ENCODE assay signal across 7 cellular contexts in genomic region chr13:114103801-114104625, GRCh38. TPM values are rescaled to one million over a fixed set of nuclear protein-coding genes. Genes with fewer than 3 reads are reported as not detected.
A peak's percentile ranks its signal among the peaks of the same experiment; 100 is the strongest.
DNase-seq lines count a peak whose midpoint lies in the region; ATAC-seq and TF ChIP-seq lines count a peak whose summit lies in the region.
"Not testable (repeated sequence)": the region's sequence is repeated elsewhere in the genome, so short reads cannot be mapped to it uniquely, and the experiment has no call there.

No MANE protein-coding gene starts in this region.

- 85% methylated on average over 38 of the region's 61 CpGs for WGBS in right lobe of liver (ENCODE audit: insufficient coverage, low coverage, low lambda C conversion rate, missing lambda C conversion rate)
- WGBS in neuronal stem cell (ENCODE audit: extremely low coverage in 2 of 2, insufficient read length in 2 of 2, insufficient replicate concordance in 1 of 2), 2 donors: no CpG with 5 or more reads among the region's 61 CpGs

- H3K18ac ChIP-seq in neuronal stem cell (ENCODE audit: low read length): peak overlapping the region; percentile 64

- not testable (repeated sequence) for H3K4me3 Mint-ChIP-seq in CD8-positive, alpha-beta T cell; activated T-helper 17 cell treated with anti-CD3 and anti-CD28 coated beads, Interleukin-2, amount 50 U/mL, for 72 hours; chondrocyte (ENCODE audit: unreplicated experiment); stimulated activated memory B cell treated with anti-CD40 and anti-IgM and Interleukin-4, amounts not matched to agents 10 μg/mL and 1 μg/mL and 100 μg/mL, for 72 hours

- peaks cover 50% of the 10 kb centered on the region for H3K36me3 Mint-ChIP-seq in CD8-positive, alpha-beta T cell
- H3K36me3 Mint-ChIP-seq in activated T-helper 17 cell treated with anti-CD3 and anti-CD28 coated beads, Interleukin-2, amount 50 U/mL, for 72 hours (ENCODE audit: low read depth); chondrocyte (ENCODE audit: low read depth); stimulated activated memory B cell treated with anti-CD40 and anti-IgM and Interleukin-4, amounts not matched to agents 10 μg/mL and 1 μg/mL and 100 μg/mL, for 72 hours: not testable (repeated sequence)

- H3K4ac ChIP-seq in neuronal stem cell (ENCODE audit: low read length): not testable (repeated sequence)

- not testable (repeated sequence) for H3K27ac ChIP-seq in CD8-positive, alpha-beta T cell (ENCODE audit: low read depth, low read length); right lobe of liver; neuronal stem cell (replicated peaks; ENCODE audit: low read length)

- peak overlapping the region; percentile 98 for H2AK5ac ChIP-seq in neuronal stem cell (ENCODE audit: low read depth, low read length)

- not testable (repeated sequence) for H2BK120ac ChIP-seq in neuronal stem cell (ENCODE audit: low read depth, low read length)

- CTCF ChIA-PET in CD8-positive, alpha-beta T cell (lab: Charles Lee): not testable (repeated sequence)

- H3K36me3 ChIP-seq in CD8-positive, alpha-beta T cell (ENCODE audit: insufficient read depth, low read length): peaks cover 33% of the 10 kb centered on the region
- not testable (repeated sequence) for H3K36me3 ChIP-seq in right lobe of liver
- H3K36me3 ChIP-seq in neuronal stem cell (replicated peaks in 1 of 2; ENCODE audit: control insufficient read depth in 2 of 2, insufficient read depth in 2 of 2, low read length in 2 of 2): peaks cover 2 to 12% of the 10 kb centered on the region in 2 donors

- not testable (repeated sequence) for H3K23ac ChIP-seq in neuronal stem cell (ENCODE audit: low read depth, low read length, poor library complexity)

- not testable (repeated sequence) for H3K4me2 ChIP-seq in neuronal stem cell (ENCODE audit: insufficient read depth, low read length, poor library complexity, severe bottlenecking)

- DNase-seq in CD8-positive, alpha-beta T cell: peak in 1 of 7 experiments; percentile 41
- DNase-seq in T1000 (lab: John Stamatoyannopoulos, UW) (peak; percentile 37), chondrocyte (ENCODE audit: low spot score) (peak; percentile 82), right lobe of liver (peak; percentile 14 to 53 (median 41))
- not testable (repeated sequence) for DNase-seq in neuronal stem cell (ENCODE audit: low spot score)

- H3K27ac Mint-ChIP-seq in CD8-positive, alpha-beta T cell: peak overlapping the region; percentile 84
- H3K27ac Mint-ChIP-seq in activated T-helper 17 cell treated with anti-CD3 and anti-CD28 coated beads, Interleukin-2, amount 50 U/mL, for 72 hours: peak overlapping the region; percentile 38
- H3K27ac Mint-ChIP-seq in chondrocyte (ENCODE audit: unreplicated experiment): peak overlapping the region; percentile 2
- peak overlapping the region; percentile 63 for H3K27ac Mint-ChIP-seq in stimulated activated memory B cell treated with anti-CD40 and anti-IgM and Interleukin-4, amounts not matched to agents 10 μg/mL and 1 μg/mL and 100 μg/mL, for 72 hours

- not testable (repeated sequence) for H3K27me3 Mint-ChIP-seq in CD8-positive, alpha-beta T cell (ENCODE audit: low read depth); activated T-helper 17 cell treated with anti-CD3 and anti-CD28 coated beads, Interleukin-2, amount 50 U/mL, for 72 hours; chondrocyte (ENCODE audit: low read depth); stimulated activated memory B cell treated with anti-CD40 and anti-IgM and Interleukin-4, amounts not matched to agents 10 μg/mL and 1 μg/mL and 100 μg/mL, for 72 hours

- peaks cover 14% of the 10 kb centered on the region for H3K79me1 ChIP-seq in neuronal stem cell (ENCODE audit: low read depth, low read length)

- not testable (repeated sequence) for H2BK5ac ChIP-seq in neuronal stem cell (ENCODE audit: low read length)

- H3K4me1 ChIP-seq in CD8-positive, alpha-beta T cell (ENCODE audit: insufficient read depth, low read length): peaks cover 87% of the 10 kb centered on the region
- H3K4me1 ChIP-seq in right lobe of liver: not testable (repeated sequence)
- peaks cover 8 to 15% of the 10 kb centered on the region in 2 donors for H3K4me1 ChIP-seq in neuronal stem cell (ENCODE audit: control insufficient read depth in 2 of 2, insufficient read depth in 1 of 2, low read depth in 1 of 2, low read length in 2 of 2)

- not testable (repeated sequence) for ATAC-seq in CD8-positive, alpha-beta T cell; activated T-helper 17 cell treated with anti-CD3 and anti-CD28 coated beads, Interleukin-2, amount 50 U/mL, for 72 hours (replicated peaks); right lobe of liver
- ATAC-seq in stimulated activated memory B cell treated with anti-CD40 and anti-IgM and Interleukin-4, amounts not matched to agents 10 μg/mL and 1 μg/mL and 100 μg/mL, for 72 hours: peak; percentile 2

- H4K8ac ChIP-seq in neuronal stem cell (ENCODE audit: low read depth, low read length): not testable (repeated sequence)

- H3K9me3 Mint-ChIP-seq in CD8-positive, alpha-beta T cell; activated T-helper 17 cell treated with anti-CD3 and anti-CD28 coated beads, Interleukin-2, amount 50 U/mL, for 72 hours; chondrocyte (ENCODE audit: low read depth); stimulated activated memory B cell treated with anti-CD40 and anti-IgM and Interleukin-4, amounts not matched to agents 10 μg/mL and 1 μg/mL and 100 μg/mL, for 72 hours: not testable (repeated sequence)

- not testable (repeated sequence) for H3K9me3 ChIP-seq in CD8-positive, alpha-beta T cell (ENCODE audit: low read length); right lobe of liver; neuronal stem cell (replicated peaks in 1 of 2; ENCODE audit: control insufficient read depth in 2 of 2, insufficient read depth in 1 of 2, low read depth in 1 of 2, low read length in 2 of 2)

- peak overlapping the region; percentile 44 for H3K9ac ChIP-seq in neuronal stem cell (ENCODE audit: low read depth, low read length, poor library complexity)

- peak overlapping the region; percentile 73 for H2BK12ac ChIP-seq in neuronal stem cell (ENCODE audit: low read length)

- H3K14ac ChIP-seq in neuronal stem cell (ENCODE audit: low read length): not testable (repeated sequence)

- not testable (repeated sequence) for H4K91ac ChIP-seq in neuronal stem cell (ENCODE audit: low read depth, low read length, poor library complexity)

- not testable (repeated sequence) for H2BK15ac ChIP-seq in neuronal stem cell (ENCODE audit: low read length)

- H3K4me1 Mint-ChIP-seq in CD8-positive, alpha-beta T cell (ENCODE audit: low read depth): peaks cover 75% of the 10 kb centered on the region
- peaks cover 16% of the 10 kb centered on the region for H3K4me1 Mint-ChIP-seq in activated T-helper 17 cell treated with anti-CD3 and anti-CD28 coated beads, Interleukin-2, amount 50 U/mL, for 72 hours
- peaks cover 69% of the 10 kb centered on the region for H3K4me1 Mint-ChIP-seq in chondrocyte (ENCODE audit: low read depth)
- H3K4me1 Mint-ChIP-seq in stimulated activated memory B cell treated with anti-CD40 and anti-IgM and Interleukin-4, amounts not matched to agents 10 μg/mL and 1 μg/mL and 100 μg/mL, for 72 hours: peaks cover 55% of the 10 kb centered on the region

- intact Hi-C loops in CD8-positive, alpha-beta T cell (cut with DNase I, micrococcal nuclease); right lobe of liver (cut with DNase I): not testable (repeated sequence)

- not testable (repeated sequence) for TF ChIP-seq CTCF in CD8-positive, alpha-beta T cell (IDR thresholded peaks at IDR 0.05); chondrocyte (IDR thresholded peaks at IDR 0.05); right lobe of liver (IDR thresholded peaks at IDR 0.05)

- not testable (repeated sequence) for TF ChIP-seq POLR2A in right lobe of liver (IDR thresholded peaks at IDR 0.05)

- H2AFZ ChIP-seq in neuronal stem cell (ENCODE audit: low read length): not testable (repeated sequence)

- POLR2A ChIA-PET in CD8-positive, alpha-beta T cell (lab: Charles Lee): not testable (repeated sequence)

- H3K27me3 ChIP-seq in CD8-positive, alpha-beta T cell (ENCODE audit: insufficient read depth, low read length); right lobe of liver; neuronal stem cell (ENCODE audit: control insufficient read depth in 3 of 3, insufficient read depth in 3 of 3, low read depth in 1 of 3, low read length in 3 of 3): not testable (repeated sequence)

- not testable (repeated sequence) for H3K4me3 ChIP-seq in CD8-positive, alpha-beta T cell (ENCODE audit: low read depth, low read length); right lobe of liver; neuronal stem cell (ENCODE audit: low read length in 2 of 2)

RNA-seq across cellular contexts. Expression of gene RASA3, which starts 28.4 kb away (rescaled TPM):
- total RNA-seq in CD8-positive, alpha-beta T cell: 100 to 1,000 TPM; 144 TPM
- total RNA-seq in activated T-helper 17 cell treated with anti-CD3 and anti-CD28 coated beads, Interleukin-2, amount 50 U/mL, for 72 hours: 10 to 100 TPM; 18.4 to 62.5 TPM
- total RNA-seq in chondrocyte: 29.9 to 40.0 TPM (median 31.2 TPM) in 3 replicates
- 1 to 10 TPM; 3.5 to 7.9 (median 4.6) TPM for total RNA-seq in right lobe of liver
- 9.5 TPM for polyA plus RNA-seq in neuronal stem cell (2013, experiment 1 of 2)
- 8.9 TPM for polyA plus RNA-seq in neuronal stem cell (2013, experiment 2 of 2)

Comparison
In these comparisons a context has a peak if more than half of its experiments do, and no peak if none do; other contexts are left out.
1. H3K27ac Mint-ChIP-seq: peak in every context shown above with its lines; median percentile 84 in CD8-positive, alpha-beta T cell; 63 in stimulated activated memory B cell treated with anti-CD40 and anti-IgM and Interleukin-4, amounts not matched to agents 10 μg/mL and 1 μg/mL and 100 μg/mL, for 72 hours; 38 in activated T-helper 17 cell treated with anti-CD3 and anti-CD28 coated beads, Interleukin-2, amount 50 U/mL, for 72 hours; 2 in chondrocyte.